10 cellular contexts compared by ENCODE assay signal in genomic region chr7:118245267-118246040, GRCh38. TPM values are rescaled to one million over a fixed set of nuclear protein-coding genes. Genes with fewer than 3 reads are reported as not detected.
A peak's percentile ranks its signal among the peaks of the same experiment; 100 is the strongest.
DNase-seq lines count a peak whose midpoint lies in the region; ATAC-seq and TF ChIP-seq lines count a peak whose summit lies in the region.
"Had no signal": no experiment of that assay in that cellular context is flagged by ENCODE, and none has a peak within 500 bp of the region (broad histone marks: within the 10 kb centered on the region; RNA-seq: fewer than 3 reads in every experiment).

No MANE protein-coding gene starts in this region.

- TF ChIP-seq POLR2A in GM18505 (IDR thresholded peaks at IDR 0.05; ENCODE audit: borderline replicate concordance, extremely low read depth, insufficient read depth, insufficient read length) (no peak), upper lobe of left lung (IDR thresholded peaks at IDR 0.05) (no peak), prostate gland (IDR thresholded peaks at IDR 0.05) (no peak)

- no peaks in the 10 kb centered on the region for H3K79me2 ChIP-seq in osteoblast (ENCODE audit: insufficient read depth, low read length)

- peak; percentile 36 for DNase-seq in amniotic epithelial cell (ENCODE audit: low read depth)
- DNase-seq in upper lobe of left lung: no peak
- no peak for DNase-seq in foreskin keratinocyte
- no peak for DNase-seq in osteoblast (ENCODE audit: insufficient read length, low spot score, missing footprints)
- DNase-seq in prostate gland (ENCODE audit: low spot score): no peak
- DNase-seq: activated T-cell treated with anti-CD3 and anti-CD28 coated beads for 4 hours had no signal

- H3K27me3 ChIP-seq in upper lobe of left lung (no peaks in the 10 kb centered on the region), foreskin keratinocyte (no peaks in the 10 kb centered on the region), osteoblast (ENCODE audit: insufficient read depth, low read length) (no peaks in the 10 kb centered on the region), prostate gland (replicated peaks; ENCODE audit: insufficient read depth) (no peaks in the 10 kb centered on the region)

- 41 to 44% methylated on average over 2 of the region's 2 CpGs for WGBS in upper lobe of left lung, 2 donors
- WGBS in prostate gland: 24% methylated on average over 2 of the region's 2 CpGs

- H3K27ac ChIP-seq in upper lobe of left lung: no peak overlapping the region
- no peak overlapping the region for H3K27ac ChIP-seq in foreskin keratinocyte
- no peak overlapping the region for H3K27ac ChIP-seq in osteoblast (ENCODE audit: low read depth, low read length)
- no peak overlapping the region for H3K27ac ChIP-seq in prostate gland

- H3K4me3 ChIP-seq in upper lobe of left lung (no peak overlapping the region), osteoblast (ENCODE audit: insufficient read depth, low read length) (no peak overlapping the region), prostate gland (no peak overlapping the region)

- H3K9me3 ChIP-seq in upper lobe of left lung (no peaks in the 10 kb centered on the region), osteoblast (ENCODE audit: low read depth, low read length) (no peaks in the 10 kb centered on the region), prostate gland (no peaks in the 10 kb centered on the region)

- no peak overlapping the region for H2AFZ ChIP-seq in osteoblast (ENCODE audit: low read length)

- intact Hi-C loops in prostate gland (cut with DNase I): no loop called here

- H4K20me1 ChIP-seq in osteoblast (ENCODE audit: insufficient read depth, low read length): no peaks in the 10 kb centered on the region

- ATAC-seq in GM18505 (IDR thresholded peaks at IDR 0.05; ENCODE audit: unreplicated experiment): peak; percentile 83
- peak; percentile 75 for ATAC-seq in GM21515 (IDR thresholded peaks at IDR 0.05; ENCODE audit: unreplicated experiment)
- ATAC-seq in HG03159 (IDR thresholded peaks at IDR 0.05; ENCODE audit: unreplicated experiment): peak; percentile 55
- ATAC-seq in upper lobe of left lung (ENCODE audit: low FRiP score in 2 of 2): no peak
- no peak for ATAC-seq in foreskin keratinocyte

- H3K4me2 ChIP-seq in osteoblast (ENCODE audit: insufficient read depth, low read length): no peak overlapping the region

- TF ChIP-seq EP300 in upper lobe of left lung (IDR thresholded peaks at IDR 0.05): no peak

- no peak for TF ChIP-seq CTCF in upper lobe of left lung (IDR thresholded peaks at IDR 0.05)
- no peak for TF ChIP-seq CTCF in foreskin keratinocyte (conservative IDR thresholded peaks at IDR 0.05)
- TF ChIP-seq CTCF in osteoblast (IDR thresholded peaks at IDR 0.05; ENCODE audit: extremely low read depth, low read depth, low read length): no peak
- TF ChIP-seq CTCF in prostate gland (IDR thresholded peaks at IDR 0.05): no peak

- no peaks in the 10 kb centered on the region for H3K36me3 ChIP-seq in upper lobe of left lung
- no peaks in the 10 kb centered on the region for H3K36me3 ChIP-seq in osteoblast (ENCODE audit: insufficient read depth, low read length)
- no peaks in the 10 kb centered on the region for H3K36me3 ChIP-seq in prostate gland

- H3K4me1 ChIP-seq in upper lobe of left lung: no peaks in the 10 kb centered on the region
- peaks cover 2% of the 10 kb centered on the region for H3K4me1 ChIP-seq in foreskin keratinocyte
- no peaks in the 10 kb centered on the region for H3K4me1 ChIP-seq in osteoblast (ENCODE audit: insufficient read depth, low read length)
- H3K4me1 ChIP-seq in prostate gland (replicated peaks): no peaks in the 10 kb centered on the region

RNA-seq across cellular contexts. Expression of gene ANKRD7, which starts 20.9 kb away (rescaled TPM):
- total RNA-seq in upper lobe of left lung: not detected
- total RNA-seq in foreskin keratinocyte: 0.71 and 1.1 TPM in 2 replicates
- polyA plus RNA-seq in foreskin keratinocyte: 0.38 and 0.86 TPM in 2 replicates
- total RNA-seq in osteoblast: 1.8 and 3.3 TPM in 2 replicates
- total RNA-seq in prostate gland: 10 to 100 TPM in 1 of 2 donors, under 1 TPM in 1; 0.36 to 73.0 TPM
- total RNA-seq: mesenteric fat pad had no signal

Comparison
In these comparisons a context has a peak if more than half of its experiments do, and no peak if none do; other contexts are left out.
1. ATAC-seq: peak in GM18505 (single experiment), GM21515 (single experiment) and HG03159 (single experiment); none in upper lobe of left lung (0 of 2) and foreskin keratinocyte (single experiment).